Comparison of ENCODE assay signal across 8 cellular contexts in genomic region chr10:58384536-58384998, GRCh38. TPM values are rescaled to one million over a fixed set of nuclear protein-coding genes. Genes with fewer than 3 reads are reported as not detected.
DNase-seq lines count a peak whose midpoint lies in the region; ATAC-seq and TF ChIP-seq lines count a peak whose summit lies in the region.

No MANE protein-coding gene starts in this region.

- H3K36me3 Mint-ChIP-seq in CD8-positive, alpha-beta memory T cell = peaks cover 3 to 39% (median 8%) of the 10 kb centered on the region in 3 donors
- peaks cover 26% of the 10 kb centered on the region for H3K36me3 Mint-ChIP-seq in T-helper 2 cell treated with Interferon-gamma antibody and Interleukin-4, amounts not matched to agents 5 μg/mL and 100 μg/mL, for 36 hours (ENCODE audit: low read depth)
- H3K36me3 Mint-ChIP-seq in glutamatergic neuron (ENCODE audit: unreplicated experiment) = no peaks in the 10 kb centered on the region

- RAD21 ChIA-PET in HCT116 (lab: Charles Lee; ENCODE audit: low non-redundant PET in 1 of 2, low total read pairs in 2 of 2, uncharacterized antibody in 2 of 2, unreplicated experiment in 2 of 2) = interaction anchor here in 1 of 2 experiments (0.7 kb wide), 1 partner anchor 85 kb away, joined by 3 read pairs; no protein-coding TSS in a partner anchor

- peaks cover 43% of the 10 kb centered on the region for H3K79me2 ChIP-seq in HCT116 (ENCODE audit: insufficient read depth, low read length)

- CTCF ChIA-PET in CD8-positive, alpha-beta memory T cell (lab: Charles Lee) = interaction anchor here (1.0 to 2.3 kb wide), 15 partner anchors 9 to 122 kb away, joined by 3 to 19 read pairs (median 5); partner anchors contain the start of genes CISD1, IPMK and UBE2D1
- CTCF ChIA-PET in HCT116 (lab: Charles Lee) = interaction anchor here (1.0 to 1.6 kb wide), 4 partner anchors 79 to 208 kb away, joined by 3 to 10 read pairs (median 4); no protein-coding TSS in a partner anchor

- in situ Hi-C loops in gastrocnemius medialis (cut with MboI; ENCODE audit: low sequenced_read_pairs in 4 of 4) = loop anchor here in 2 of 4 donors (10.0 to 25.0 kb wide), 3 partner anchors 60 to 197 kb away; no protein-coding TSS in a partner anchor

- BruUV-seq in HCT116 (replicated peaks; lab: Mats Ljungman, UMichigan) = TSS peak; percentile 86

- peak overlapping the region; percentile 79 for H3K4me2 ChIP-seq in HCT116 (ENCODE audit: low read length)

- H3K4me3 ChIP-seq in CD8-positive, alpha-beta memory T cell (ENCODE audit: low read length) = peak overlapping the region; percentile 75
- H3K4me3 ChIP-seq in HCT116 (replicated peaks in 1 of 2; ENCODE audit: low read depth in 1 of 2, low read length in 2 of 2) = peak overlapping the region; percentile 93 to 94
- H3K4me3 ChIP-seq in gastrocnemius medialis = peak overlapping the region; percentile 72 to 87 (median 76)

- intact Hi-C loops in HCT116 (cut with micrococcal nuclease) = loop anchor here (2.0 kb wide), 1 partner anchor 86 kb away; no protein-coding TSS in a partner anchor
- intact Hi-C loops in gastrocnemius medialis (cut with DNase I; ENCODE audit: low total_unique reads) = no loop called here

- peak overlapping the region; percentile 88 to 99 (median 97) for H3K27ac Mint-ChIP-seq in CD8-positive, alpha-beta memory T cell
- peak overlapping the region; percentile 98 for H3K27ac Mint-ChIP-seq in T-helper 2 cell treated with Interferon-gamma antibody and Interleukin-4, amounts not matched to agents 5 μg/mL and 100 μg/mL, for 36 hours
- H3K27ac Mint-ChIP-seq in glutamatergic neuron (ENCODE audit: unreplicated experiment) = peak overlapping the region; percentile 86

- TF ChIP-seq CTCF in HCT116 (IDR thresholded peaks at IDR 0.05 in 2 of 3, conservative IDR thresholded peaks at IDR 0.05 in 1 of 3; ENCODE audit: borderline replicate concordance in 1 of 3, insufficient read depth in 1 of 3, low read depth in 2 of 3, low read length in 2 of 3) (no peak), glutamatergic neuron (IDR thresholded peaks at IDR 0.05; ENCODE audit: partially characterized antibody, unreplicated experiment) (no peak), gastrocnemius medialis (IDR thresholded peaks at IDR 0.05 in 4 of 5, conservative IDR thresholded peaks at IDR 0.05 in 1 of 5) (no peak)

- H3K36me3 ChIP-seq in CD8-positive, alpha-beta memory T cell (ENCODE audit: insufficient read depth, low read length) = peaks cover 14% of the 10 kb centered on the region
- H3K36me3 ChIP-seq in HCT116 (ENCODE audit: control insufficient read depth in 1 of 2, insufficient read depth in 2 of 2, low read length in 2 of 2) (peaks cover 15 to 21% of the 10 kb centered on the region in 2 experiments; a peak in 3 of 4 replicates), gastrocnemius medialis (peaks cover 0 to 20% of the 10 kb centered on the region in 2 donors)

- H3K4me3 Mint-ChIP-seq in CD8-positive, alpha-beta memory T cell = peak overlapping the region; percentile 93 to 98 (median 97)
- H3K4me3 Mint-ChIP-seq in T-helper 2 cell treated with Interferon-gamma antibody and Interleukin-4, amounts not matched to agents 5 μg/mL and 100 μg/mL, for 36 hours = peak overlapping the region; percentile 98
- peak overlapping the region; percentile 98 for H3K4me3 Mint-ChIP-seq in glutamatergic neuron (ENCODE audit: unreplicated experiment)

- DNase-seq in CD8-positive, alpha-beta memory T cell = no peak
- DNase-seq in HCT116 (ENCODE audit: low read depth, low spot score) (no peak), glutamatergic neuron (no peak), gastrocnemius medialis (no peak), NCI-H774 (lab: John Stamatoyannopoulos, UW) (no peak)
- DNase-seq in T-helper 2 cell treated with Interferon-gamma antibody and Interleukin-4, amounts not matched to agents 5 μg/mL and 100 μg/mL, for 36 hours (ENCODE audit: low spot score) = no peak

- peaks cover 32% of the 10 kb centered on the region for H3K4me1 ChIP-seq in CD8-positive, alpha-beta memory T cell (ENCODE audit: insufficient read depth, low read length)
- H3K4me1 ChIP-seq in HCT116 (ENCODE audit: control insufficient read depth in 1 of 2, insufficient read depth in 2 of 2, low read length in 2 of 2) (peaks cover 12 to 14% of the 10 kb centered on the region in 2 experiments), gastrocnemius medialis (peaks cover 3 to 15% of the 10 kb centered on the region in 2 donors)

- no peaks in the 10 kb centered on the region for H3K27me3 ChIP-seq in CD8-positive, alpha-beta memory T cell (ENCODE audit: insufficient read depth, low read length, poor library complexity, severe bottlenecking)
- H3K27me3 ChIP-seq in HCT116 (ENCODE audit: insufficient read depth, low read length) = no peaks in the 10 kb centered on the region
- no peaks in the 10 kb centered on the region for H3K27me3 ChIP-seq in gastrocnemius medialis

- peak overlapping the region; percentile 93 for H3K9ac ChIP-seq in HCT116 (ENCODE audit: low read length)

- H3K9me2 ChIP-seq in HCT116 (ENCODE audit: insufficient read depth) = no peaks in the 10 kb centered on the region

- POLR2A ChIA-PET in CD8-positive, alpha-beta memory T cell (lab: Charles Lee) = interaction anchor here (0.6 to 2.6 kb wide), 5 partner anchors 9 to 116 kb away, joined by 3 to 25 read pairs (median 4); partner anchors contain the start of genes CISD1 and IPMK
- POLR2A ChIA-PET in HCT116 (lab: Charles Lee) = interaction anchor here (1.4 to 2.0 kb wide), 2 partner anchors 34 to 50 kb away, joined by 3 to 5 read pairs; partner anchors contain the start of gene UBE2D1

- no peaks in the 10 kb centered on the region for H4K20me1 ChIP-seq in HCT116 (ENCODE audit: insufficient read depth)

- TF ChIP-seq RAD21 in HCT116 (IDR thresholded peaks at IDR 0.05; ENCODE audit: low read depth) = no peak

- H3K9me3 Mint-ChIP-seq in CD8-positive, alpha-beta memory T cell = no peaks in the 10 kb centered on the region
- no peaks in the 10 kb centered on the region for H3K9me3 Mint-ChIP-seq in T-helper 2 cell treated with Interferon-gamma antibody and Interleukin-4, amounts not matched to agents 5 μg/mL and 100 μg/mL, for 36 hours
- H3K9me3 Mint-ChIP-seq in glutamatergic neuron (ENCODE audit: unreplicated experiment) = peaks cover 4% of the 10 kb centered on the region

- TF ChIP-seq POLR2A in HCT116 (IDR thresholded peaks at IDR 0.05; ENCODE audit: borderline replicate concordance, extremely low read depth, insufficient read depth, insufficient read length) = no peak
- TF ChIP-seq POLR2A in gastrocnemius medialis (IDR thresholded peaks at IDR 0.05) = no peak

- H3K4me1 Mint-ChIP-seq in CD8-positive, alpha-beta memory T cell = peaks cover 38 to 60% (median 52%) of the 10 kb centered on the region in 3 donors
- H3K4me1 Mint-ChIP-seq in T-helper 2 cell treated with Interferon-gamma antibody and Interleukin-4, amounts not matched to agents 5 μg/mL and 100 μg/mL, for 36 hours (ENCODE audit: low read depth) = peaks cover 32% of the 10 kb centered on the region
- H3K4me1 Mint-ChIP-seq in glutamatergic neuron (ENCODE audit: low read depth, unreplicated experiment) = peaks cover 3% of the 10 kb centered on the region

- peak overlapping the region; percentile 68 for H3K27ac ChIP-seq in CD8-positive, alpha-beta memory T cell (ENCODE audit: low read depth, low read length)
- peak overlapping the region; percentile 93 for H3K27ac ChIP-seq in HCT116 (ENCODE audit: low read depth, low read length)
- peak overlapping the region; percentile 82 to 94 (median 87) for H3K27ac ChIP-seq in gastrocnemius medialis

- ATAC-seq in HCT116 (peak; percentile 2), gastrocnemius medialis (peak; percentile 5 to 13), GM19397 (IDR thresholded peaks at IDR 0.05; ENCODE audit: unreplicated experiment) (no peak), GM21367 (IDR thresholded peaks at IDR 0.05; ENCODE audit: unreplicated experiment) (no peak)

- peak overlapping the region; percentile 50 for H2AFZ ChIP-seq in HCT116 (ENCODE audit: low read depth, low read length, poor library complexity, severe bottlenecking)

- H3K9me3 ChIP-seq in CD8-positive, alpha-beta memory T cell (ENCODE audit: low read length) = no peaks in the 10 kb centered on the region
- H3K9me3 ChIP-seq in HCT116 (ENCODE audit: control insufficient read depth in 1 of 2, insufficient read depth in 1 of 2, low read depth in 1 of 2, low read length in 2 of 2) (no peaks in the 10 kb centered on the region), gastrocnemius medialis (no peaks in the 10 kb centered on the region)

- peaks cover 0 to 6% of the 10 kb centered on the region in 2 donors for H3K27me3 Mint-ChIP-seq in CD8-positive, alpha-beta memory T cell
- peaks cover 3% of the 10 kb centered on the region for H3K27me3 Mint-ChIP-seq in T-helper 2 cell treated with Interferon-gamma antibody and Interleukin-4, amounts not matched to agents 5 μg/mL and 100 μg/mL, for 36 hours (ENCODE audit: low read depth)
- peaks cover 2% of the 10 kb centered on the region for H3K27me3 Mint-ChIP-seq in glutamatergic neuron (ENCODE audit: unreplicated experiment)

TF ChIP-seq in HCT116, 20 proteins besides CTCF, POLR2A, EP300 and RAD21 (continues in another document):
- TF ChIP-seq EZH2 (IDR thresholded peaks at IDR 0.05) (no peak), JUND (IDR thresholded peaks at IDR 0.05) (no peak), ZNF274 (IDR thresholded peaks at IDR 0.05; ENCODE audit: low read depth, low read length) (no peak), SP1 (IDR thresholded peaks at IDR 0.05; ENCODE audit: low read depth) (no peak), MAX (IDR thresholded peaks at IDR 0.05) (no peak)

RNA-seq across cellular contexts. Expression of gene TFAM, which starts 0.6 kb away (rescaled TPM):
- 100 to 1,000 TPM; 124 to 136 TPM for total RNA-seq in CD8-positive, alpha-beta memory T cell
- polyA plus RNA-seq in CD8-positive, alpha-beta memory T cell = 50.6 TPM
- total RNA-seq in HCT116 (2021; ENCODE audit: unreplicated experiment) (57.6 TPM), glutamatergic neuron (ENCODE audit: unreplicated experiment) (31.8 TPM), gastrocnemius medialis (10 to 100 TPM in 3 of 4 donors, 1 to 10 TPM in 1; 9.2 to 21.7 (median 15.0) TPM)
- 13.2 and 16.6 TPM in 2 replicates for polyA plus RNA-seq in HCT116 (2012)

RNA-seq across cellular contexts. Expression of gene UBE2D1, which starts 49.8 kb away (rescaled TPM):
- 10 to 100 TPM; 16.5 to 16.6 TPM for total RNA-seq in CD8-positive, alpha-beta memory T cell
- 18.3 TPM for polyA plus RNA-seq in CD8-positive, alpha-beta memory T cell
- total RNA-seq in HCT116 (2021; ENCODE audit: unreplicated experiment) (15.5 TPM), glutamatergic neuron (ENCODE audit: unreplicated experiment) (48.1 TPM), gastrocnemius medialis (100 to 1,000 TPM in 1 of 4 donors, 10 to 100 TPM in 3; 62.0 to 178 (median 81.6) TPM)
- 3.6 and 4.4 TPM in 2 replicates for polyA plus RNA-seq in HCT116 (2012)

Comparison
In these comparisons a context has a peak if more than half of its experiments do, and no peak if none do; other contexts are left out.
1. ATAC-seq: peak in HCT116 (single experiment) and gastrocnemius medialis (2 of 2); none in GM19397 (single experiment) and GM21367 (single experiment).
2. Peak in every context shown above with its lines, with median percentiles within 50 percentile points of each other: H3K27ac ChIP-seq, H3K4me3 ChIP-seq, H3K27ac Mint-ChIP-seq and H3K4me3 Mint-ChIP-seq.